ENCODE assay signal across 2 cellular contexts in genomic region chr3:12462159-12462962, GRCh38.
A peak's percentile ranks its signal among the peaks of the same experiment; 100 is the strongest.
TF ChIP-seq lines count a peak whose summit lies in the region.

No MANE protein-coding gene starts in this region.

TF ChIP-seq in IMR-90, 13 proteins besides CTCF, POLR2A, EP300 and RAD21 (continued from another document):
- TF ChIP-seq RFX5 (IDR thresholded peaks at IDR 0.05; ENCODE audit: low read depth, low read length) (no peak), MXI1 (IDR thresholded peaks at IDR 0.05; ENCODE audit: borderline replicate concordance, low read depth, low read length) (no peak)

TF ChIP-seq in endothelial cell of umbilical vein, 7 proteins besides CTCF, POLR2A, EP300 and RAD21:
- TF ChIP-seq MAX (IDR thresholded peaks at IDR 0.05; ENCODE audit: insufficient read depth, insufficient read length) (no peak), FOS (IDR thresholded peaks at IDR 0.05; ENCODE audit: borderline replicate concordance, insufficient read depth, low read length) (peak; percentile 74), EZH2 (IDR thresholded peaks at IDR 0.05; ENCODE audit: borderline replicate concordance, low read depth, low read length, severe bottlenecking) (no peak), JUN (IDR thresholded peaks at IDR 0.05; ENCODE audit: borderline replicate concordance, insufficient read depth, insufficient read length, low read depth) (no peak), GATA2 (IDR thresholded peaks at IDR 0.05; ENCODE audit: insufficient read depth, insufficient read length, low read depth, low read length) (peak; percentile 62), MYC (IDR thresholded peaks at IDR 0.05; ENCODE audit: low read depth, low read length) (no peak)
